ENCODE assay signal across 23 cellular contexts in genomic region chr2:199662245-199662644, GRCh38.
"Had no signal": no experiment of that assay in that cellular context is flagged by ENCODE, and none has a peak within 500 bp of the region (broad histone marks: within the 10 kb centered on the region; RNA-seq: fewer than 3 reads in every experiment).

No MANE protein-coding gene starts in this region.

- H3K4me3 ChIP-seq: adrenal gland, ascending aorta, colonic mucosa, dorsolateral prefrontal cortex, esophagus muscularis mucosa, gastrocnemius medialis, left ventricle myocardium inferior, sigmoid colon, smooth muscle cell, testis, upper lobe of left lung had no signal

- DNase-seq: activated CD4-positive, alpha-beta T cell treated with anti-CD3 and anti-CD28 coated beads, Interleukin-2, amount 50 U/mL, for 1 hour; activated CD4-positive, CD25-positive, alpha-beta regulatory T cell treated with anti-CD3 and anti-CD28 coated beads, Interleukin-2, amount 50 U/mL, for 72 hours; activated CD8-positive, alpha-beta T cell treated with anti-CD3 and anti-CD28 coated beads, Interleukin-2, amount 10 ng/mL, durations not matched to agents 7 days and 5 days; activated T-cell treated with anti-CD3 and anti-CD28 coated beads, Interleukin-2, amount 50 U/mL, for 1 hour; adrenal gland; colonic mucosa; dorsolateral prefrontal cortex; gastrocnemius medialis; hippocampal formation; left ventricle myocardium inferior; midbrain; natural killer cell; retina; sigmoid colon; stimulated activated CD4-positive, alpha-beta T cell treated with anti-CD3 and anti-CD28 coated beads, Interleukin-2, amount 100 ng/mL, for 48 hours; stimulated activated CD8-positive, alpha-beta memory T cell treated with anti-CD3 and anti-CD28 coated beads, Interleukin-4, amount 100 ng/mL, for 48 hours; stimulated activated naive B cell treated with anti-CD40 and anti-IgM and Interleukin-4, amounts not matched to agents 10 μg/mL and 1 μg/mL and 100 μg/mL, for 72 hours; testis; upper lobe of left lung; WERI-Rb-1 had no signal
